In the genomic region with DNA sequence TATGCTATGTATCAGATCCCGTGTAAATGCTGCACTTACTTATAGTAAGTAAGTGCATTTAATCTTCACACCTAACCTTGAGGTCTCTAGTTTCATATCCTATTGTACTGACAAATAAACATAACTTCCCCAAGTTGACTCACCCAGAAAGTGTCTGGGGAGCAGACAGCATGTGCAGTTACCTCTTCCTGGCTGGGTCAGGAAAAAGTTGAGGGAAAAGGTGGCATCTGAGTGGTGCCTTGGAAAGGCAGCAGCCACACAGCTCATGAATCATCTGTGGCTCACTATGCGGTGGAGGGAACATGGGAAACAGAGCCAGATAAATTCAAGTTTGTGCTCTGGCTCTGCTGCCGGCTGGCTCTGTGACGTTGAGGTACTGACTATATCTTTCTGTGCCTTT, we compare ENCODE assay signal across 18 cellular contexts.
DNase-seq lines count a peak whose midpoint lies in the region; ATAC-seq, FAIRE-seq and TF ChIP-seq lines count a peak whose summit lies in the region.
"Had no signal": no experiment of that assay in that cellular context is flagged by ENCODE, and none has a peak within 500 bp of the region (broad histone marks: within the 10 kb centered on the region; RNA-seq: fewer than 3 reads in every experiment).

No MANE protein-coding gene starts in this region.

- TF ChIP-seq CTCF in RWPE2 (IDR thresholded peaks at IDR 0.05; ENCODE audit: poor library complexity, severe bottlenecking): no peak
- no peak for TF ChIP-seq CTCF in fibroblast of mammary gland (conservative IDR thresholded peaks at IDR 0.05; ENCODE audit: control insufficient read depth, insufficient read depth, low read depth, low read length)

- in situ Hi-C loops in GM23248 (cut with MboI): no loop called here

- TF ChIP-seq POLR2A in GM12891 (IDR thresholded peaks at IDR 0.05; ENCODE audit: low read depth, low read length): no peak

- no peaks in the 10 kb centered on the region for H3K27me3 ChIP-seq in GM23248 (replicated peaks; ENCODE audit: insufficient read depth)
- no peaks in the 10 kb centered on the region for H3K27me3 ChIP-seq in RWPE2 (ENCODE audit: insufficient read depth, poor library complexity, severe bottlenecking)

- no peaks in the 10 kb centered on the region for H3K9me2 ChIP-seq in GM23248 (ENCODE audit: insufficient read depth)

- H3K4me3 ChIP-seq in GM23248: no peak overlapping the region
- no peak overlapping the region for H3K4me3 ChIP-seq in RWPE2 (ENCODE audit: severe bottlenecking)
- H3K4me3 ChIP-seq in fibroblast of mammary gland (ENCODE audit: control insufficient read depth, low read depth, low read length): no peak overlapping the region
- H3K4me3 ChIP-seq: K562, psoas muscle, thoracic aorta had no signal

- no peaks in the 10 kb centered on the region for H3K79me2 ChIP-seq in GM23248 (ENCODE audit: insufficient read depth)

- H3K9me3 ChIP-seq in GM23248 (ENCODE audit: low read depth) (no peaks in the 10 kb centered on the region), RWPE2 (ENCODE audit: severe bottlenecking) (no peaks in the 10 kb centered on the region)
- H3K9me3 ChIP-seq: psoas muscle, thoracic aorta had no signal

- H3K27ac ChIP-seq in GM23248 (peak overlapping the region; percentile 41), RWPE2 (ENCODE audit: poor library complexity, severe bottlenecking) (peak overlapping the region; percentile 26)
- H3K27ac ChIP-seq: psoas muscle, thoracic aorta had no signal

- peaks cover 26% of the 10 kb centered on the region for H3K4me1 ChIP-seq in GM23248 (ENCODE audit: insufficient read depth)
- peaks cover 9% of the 10 kb centered on the region for H3K4me1 ChIP-seq in RWPE2 (ENCODE audit: insufficient read depth, poor library complexity, severe bottlenecking)
- H3K4me1 ChIP-seq: psoas muscle had no signal

- no peak overlapping the region for H3K9ac ChIP-seq in GM23248

- WGBS in GM23248 (ENCODE audit: low coverage in 1 of 2, low lambda C conversion rate in 2 of 2, missing lambda C conversion rate in 2 of 2), 2 experiments: 13 to 19% methylated on average over 4 of the region's 4 CpGs

- DNase-seq in GM23248 (peak; percentile 91), RWPE2 (ENCODE audit: low spot score) (peak; percentile 77), fibroblast of mammary gland (ENCODE audit: low read depth) (peak; percentile 66), urothelium cell line (ENCODE audit: low spot score) (peak; percentile 83), GM12891 (ENCODE audit: insufficient read length, low spot score) (no peak), medulla oblongata (ENCODE audit: extremely low spot score) (no peak)
- DNase-seq: activated CD4-positive, CD25-positive, alpha-beta regulatory T cell; activated CD8-positive, alpha-beta memory T cell treated with anti-CD3 and anti-CD28 coated beads, Interleukin-2, amount 50 U/mL, for 4 hours; caudate nucleus; NCI-H1417 treated with DMSO at 0.1 percent for 48 hours; NCI-H446; psoas muscle; SW 1271 had no signal

- peak overlapping the region; percentile 41 for H3K4me2 ChIP-seq in GM23248 (ENCODE audit: unreplicated experiment)

- H3K36me3 ChIP-seq in GM23248 (ENCODE audit: low read depth) (no peaks in the 10 kb centered on the region), RWPE2 (ENCODE audit: low read depth) (no peaks in the 10 kb centered on the region)
- H3K36me3 ChIP-seq: thoracic aorta had no signal

- ATAC-seq in RWPE2 (ENCODE audit: low read depth): peak; percentile 96
- no peak for ATAC-seq in HG03460 (IDR thresholded peaks at IDR 0.05; ENCODE audit: unreplicated experiment)
- ATAC-seq: K562, left lobe of liver, psoas muscle had no signal

- peaks cover 17% of the 10 kb centered on the region; the same call in 1 of the 2 replicates for H3F3A ChIP-seq in GM23248 (ENCODE audit: insufficient read depth)

- H2AFZ ChIP-seq in GM23248: no peak overlapping the region

- FAIRE-seq in urothelium cell line (lab: Jason Lieb, UNC): peak; percentile 85
- FAIRE-seq in GM12891 (lab: Jason Lieb, UNC): no peak
- FAIRE-seq: endometrium, K562 had no signal

- H4K20me1 ChIP-seq in GM23248 (ENCODE audit: insufficient read depth): no peaks in the 10 kb centered on the region

TF ChIP-seq in GM12891, 5 proteins besides CTCF, POLR2A, EP300 and RAD21:
- no peak for TF ChIP-seq TAF1 (IDR thresholded peaks at IDR 0.05; ENCODE audit: low read depth, low read length)
- no peak for TF ChIP-seq POU2F2 (IDR thresholded peaks at IDR 0.05; ENCODE audit: low read depth, low read length)
- no peak for TF ChIP-seq PAX5 (IDR thresholded peaks at IDR 0.05; ENCODE audit: insufficient read depth, low read length, severe bottlenecking)

Comparison
In these comparisons a context has a peak if more than half of its experiments do, and no peak if none do; other contexts are left out.
1. DNase-seq: peak in GM23248 (single experiment), RWPE2 (single experiment), fibroblast of mammary gland (single experiment) and urothelium cell line (single experiment); none in GM12891 (single experiment) and medulla oblongata (single experiment).